ENCODE assay signal across 1 cellular context in genomic region chr15:40870716-40871115, GRCh38.
TF ChIP-seq lines count a peak whose summit lies in the region.

No MANE protein-coding gene starts in this region.

TF ChIP-seq in GM12878, 131 proteins besides CTCF, POLR2A, EP300 and RAD21:
- TF ChIP-seq TCF12 (IDR thresholded peaks at IDR 0.05; ENCODE audit: low read depth, low read length) (peak; percentile 54; the same call in 1 of the 2 replicates), POLR2AphosphoS5 (IDR thresholded peaks at IDR 0.05; ENCODE audit: low read length) (peak; percentile 53; the same call in 1 of the 2 replicates), BHLHE40 (IDR thresholded peaks at IDR 0.05; ENCODE audit: borderline replicate concordance in 1 of 2, low read depth in 2 of 2, low read length in 1 of 2) (peak in 1 of 2 experiments; percentile 17; a peak in 1 of 4 replicates), CHD4 (IDR thresholded peaks at IDR 0.05) (no peak), NBN (IDR thresholded peaks at IDR 0.05) (peak; percentile 77), BACH1 (IDR thresholded peaks at IDR 0.05; ENCODE audit: borderline replicate concordance) (peak; percentile 8; the same call in 1 of the 2 replicates), TCF3 (IDR thresholded peaks at IDR 0.05; ENCODE audit: borderline replicate concordance, insufficient read depth, low read depth, low read length) (peak; percentile 64), EED (IDR thresholded peaks at IDR 0.05; ENCODE audit: low read depth) (0 out of 2 replicates have a peak, but pooled peaks have one; percentile 22), HDGF (IDR thresholded peaks at IDR 0.05) (peak; percentile 92; the same call in 1 of the 2 replicates), IKZF2 (IDR thresholded peaks at IDR 0.05) (peak; percentile 7 to 44; a peak in 1 of 4 replicates), ZNF687 (IDR thresholded peaks at IDR 0.05) (peak; percentile 9; the same call in 1 of the 2 replicates), HSF1 (IDR thresholded peaks at IDR 0.05; ENCODE audit: low read depth, low read length) (no peak), IKZF1 (conservative IDR thresholded peaks at IDR 0.05) (peak; percentile 41; the same call in 1 of the 2 replicates), STAT1 (conservative IDR thresholded peaks at IDR 0.05) (no peak), ATF7 (IDR thresholded peaks at IDR 0.05; ENCODE audit: low read depth) (0 out of 2 replicates have a peak, but pooled peaks have one; percentile 18), RELA (IDR thresholded peaks at IDR 0.05; ENCODE audit: borderline replicate concordance, partially characterized antibody) (peak; percentile 26), RELB (IDR thresholded peaks at IDR 0.05; ENCODE audit: low read depth) (peak; percentile 36; the same call in 1 of the 2 replicates), SREBF2 (IDR thresholded peaks at IDR 0.05; ENCODE audit: low read length) (no peak)
